Comparison of ENCODE assay signal across 16 cellular contexts in genomic region chr2:73897240-73897583, GRCh38. TPM values are rescaled to one million over a fixed set of nuclear protein-coding genes. Genes with fewer than 3 reads are reported as not detected.
A peak's percentile ranks its signal among the peaks of the same experiment; 100 is the strongest.
DNase-seq lines count a peak whose midpoint lies in the region; ATAC-seq and TF ChIP-seq lines count a peak whose summit lies in the region.
"Had no signal": no experiment of that assay in that cellular context is flagged by ENCODE, and none has a peak within 500 bp of the region (broad histone marks: within the 10 kb centered on the region; RNA-seq: fewer than 3 reads in every experiment).

No MANE protein-coding gene starts in this region.

- no peak for TF ChIP-seq RAD21 in IMR-90 (IDR thresholded peaks at IDR 0.05; ENCODE audit: low read length)

- H3K79me1 ChIP-seq in IMR-90 (ENCODE audit: low read depth in 1 of 2, low read length in 2 of 2): peaks cover 30 to 89% of the 10 kb centered on the region in 2 experiments

- no peak overlapping the region for H2BK15ac ChIP-seq in IMR-90 (ENCODE audit: low read depth, low read length)

- H3K4me3 ChIP-seq in ACC112 (ENCODE audit: low read depth, low read length) (no peak overlapping the region), IMR-90 (ENCODE audit: insufficient read depth, low read depth, low read length) (no peak overlapping the region), neural progenitor cell (no peak overlapping the region)
- H3K4me3 ChIP-seq: gastrocnemius medialis had no signal

- no peaks in the 10 kb centered on the region for H3F3A ChIP-seq in neural progenitor cell (ENCODE audit: low read depth)

- H2AK9ac ChIP-seq in IMR-90 (replicated peaks; ENCODE audit: low read depth, low read length, poor library complexity): peak overlapping the region; percentile 76

- POLR2A ChIA-PET in IMR-90 (lab: Charles Lee; ENCODE audit: unreplicated experiment): interaction anchor here (0.6 kb wide), 1 partner anchor 223 kb away, joined by 4 read pairs; no protein-coding TSS in a partner anchor

- dilution Hi-C loops in IMR-90 (cut with HindIII; ENCODE audit: low sequenced_read_pairs, unreplicated experiment): no loop called here

- H3K36me3 ChIP-seq in ACC112 (ENCODE audit: insufficient read depth, low read length): no peaks in the 10 kb centered on the region
- H3K36me3 ChIP-seq in IMR-90 (ENCODE audit: control insufficient read depth, insufficient read depth, low read length): peaks cover 30% of the 10 kb centered on the region
- H3K36me3 ChIP-seq in neural progenitor cell: no peaks in the 10 kb centered on the region
- H3K36me3 ChIP-seq: gastrocnemius medialis, neutrophil had no signal

- no peak for ATAC-seq in IMR-90 (ENCODE audit: low read depth)
- no peak for ATAC-seq in GM21390 (IDR thresholded peaks at IDR 0.05; ENCODE audit: unreplicated experiment)
- ATAC-seq in HG03571 (IDR thresholded peaks at IDR 0.05; ENCODE audit: unreplicated experiment): no peak
- no peak for ATAC-seq in GM19324 (IDR thresholded peaks at IDR 0.05; ENCODE audit: low FRiP score, unreplicated experiment)
- ATAC-seq: gastrocnemius medialis, Panc1 had no signal

- H3K9me3 Mint-ChIP-seq in chondrocyte (ENCODE audit: low read depth) (no peaks in the 10 kb centered on the region), neural progenitor cell (no peaks in the 10 kb centered on the region)

- H4K5ac ChIP-seq in IMR-90 (ENCODE audit: low read depth, low read length): no peak overlapping the region

- H2BK20ac ChIP-seq in IMR-90 (ENCODE audit: low read depth, low read length): no peak overlapping the region

- peak overlapping the region; percentile 70; the same call in 1 of the 2 replicates for H3K4me2 ChIP-seq in IMR-90 (ENCODE audit: low read depth, low read length)
- peak overlapping the region; percentile 42 for H3K4me2 ChIP-seq in neural progenitor cell

- peak overlapping the region; percentile 46; the same call in 1 of the 2 replicates for H3K14ac ChIP-seq in IMR-90 (replicated peaks; ENCODE audit: low read depth, low read length)

- H3K27ac Mint-ChIP-seq in chondrocyte (ENCODE audit: unreplicated experiment) (peak overlapping the region; percentile 95), neural progenitor cell (no peak overlapping the region)

- H3K9me1 ChIP-seq in IMR-90 (ENCODE audit: insufficient read depth, low read length): peaks cover 41% of the 10 kb centered on the region

- CTCF ChIA-PET in IMR-90 (lab: Yijun Ruan, JAX): interaction anchor here (1.3 kb wide), 1 partner anchor 73 kb away, joined by 4 read pairs; no protein-coding TSS in a partner anchor

- TF ChIP-seq CTCF in IMR-90 (conservative IDR thresholded peaks at IDR 0.05; ENCODE audit: low read depth, low read length) (no peak), chondrocyte (IDR thresholded peaks at IDR 0.05) (no peak), neural progenitor cell (IDR thresholded peaks at IDR 0.05) (no peak)

- H3K27ac ChIP-seq in ACC112 (ENCODE audit: low read depth, low read length): no peak overlapping the region
- H3K27ac ChIP-seq in IMR-90 (ENCODE audit: insufficient read depth, low read length): peak overlapping the region; percentile 12; the same call in 1 of the 2 replicates
- H3K27ac ChIP-seq in neural progenitor cell: no peak overlapping the region
- H3K27ac ChIP-seq: gastrocnemius medialis, neutrophil had no signal

- peak overlapping the region; percentile 34; the same call in 1 of the 2 replicates for H3K23ac ChIP-seq in IMR-90 (ENCODE audit: low read depth, low read length)

- H3K36me3 Mint-ChIP-seq in chondrocyte (ENCODE audit: low read depth) (peaks cover 31% of the 10 kb centered on the region), neural progenitor cell (no peaks in the 10 kb centered on the region)

- no peak for DNase-seq in IMR-90
- no peak for DNase-seq in chondrocyte (ENCODE audit: low spot score)
- peak; percentile 34 for DNase-seq in neural progenitor cell (ENCODE audit: low spot score)
- DNase-seq in GOT3 (lab: John Stamatoyannopoulos, UW): no peak
- DNase-seq: amygdala, DMS79, gastrocnemius medialis, islet precursor cell, T1000 had no signal

- no TSS peak for BruUV-seq in IMR-90 (replicated peaks; lab: Mats Ljungman, UMichigan)

- intact Hi-C loops in IMR-90 (cut with micrococcal nuclease): no loop called here

- H3K9me3 ChIP-seq in IMR-90 (ENCODE audit: control insufficient read depth, insufficient read depth, low read length) (no peaks in the 10 kb centered on the region), neural progenitor cell (ENCODE audit: low read depth) (no peaks in the 10 kb centered on the region)
- H3K9me3 ChIP-seq: gastrocnemius medialis, neutrophil had no signal

- 86% methylated on average over 1 of the region's 4 CpGs; no CpG with 5 or more reads in 1 of the 2 experiments for WGBS in IMR-90 (ENCODE audit: extremely low coverage in 2 of 2, insufficient read length in 1 of 2), 2 experiments

- no peak overlapping the region for H4K8ac ChIP-seq in IMR-90 (ENCODE audit: low read depth in 2 of 2, low read length in 2 of 2)

- H3K4me3 Mint-ChIP-seq in chondrocyte (ENCODE audit: unreplicated experiment) (peak overlapping the region; percentile 93), neural progenitor cell (no peak overlapping the region)

- H3K4me1 ChIP-seq in ACC112 (ENCODE audit: control insufficient read depth, insufficient read depth, low read length, unreplicated experiment) (peaks cover 8% of the 10 kb centered on the region), IMR-90 (ENCODE audit: control insufficient read depth, insufficient read depth, low read length) (peaks cover 24% of the 10 kb centered on the region), neural progenitor cell (peaks cover 12% of the 10 kb centered on the region)
- H3K4me1 ChIP-seq: gastrocnemius medialis had no signal

- H3K27me3 ChIP-seq in ACC112 (ENCODE audit: insufficient read depth, low read length) (no peaks in the 10 kb centered on the region), IMR-90 (ENCODE audit: control insufficient read depth, insufficient read depth, low read length) (no peaks in the 10 kb centered on the region), neural progenitor cell (no peaks in the 10 kb centered on the region)
- H3K27me3 ChIP-seq: gastrocnemius medialis had no signal

- H3K56ac ChIP-seq in IMR-90 (ENCODE audit: extremely low read depth, insufficient read depth, low read length): no peak overlapping the region

- no peak overlapping the region for H3K9ac ChIP-seq in IMR-90 (ENCODE audit: low read depth, low read length)
- no peak overlapping the region for H3K9ac ChIP-seq in neural progenitor cell

- 0 out of 2 replicates have a peak overlapping the region, but pooled peaks have one; percentile 7 for H3K4ac ChIP-seq in IMR-90 (ENCODE audit: low read depth, low read length)

- H3K79me2 ChIP-seq in ACC112 (ENCODE audit: control insufficient read depth, insufficient read depth, low read length, unreplicated experiment): no peaks in the 10 kb centered on the region
- no peaks in the 10 kb centered on the region for H3K79me2 ChIP-seq in neural progenitor cell (ENCODE audit: low read depth)

- no peak overlapping the region for H3K18ac ChIP-seq in IMR-90 (ENCODE audit: low read depth, low read length)

- TF ChIP-seq POLR2A in IMR-90 (IDR thresholded peaks at IDR 0.05; ENCODE audit: low read depth, low read length): no peak

- H4K20me1 ChIP-seq in IMR-90 (ENCODE audit: insufficient read depth, low read length): peaks cover 85% of the 10 kb centered on the region
- H4K20me1 ChIP-seq in neural progenitor cell (ENCODE audit: low read depth): no peaks in the 10 kb centered on the region

- no peak overlapping the region for H4K91ac ChIP-seq in IMR-90 (ENCODE audit: insufficient read depth, low read depth, low read length)

- H2BK5ac ChIP-seq in IMR-90 (ENCODE audit: low read depth, low read length, poor library complexity, severe bottlenecking): no peak overlapping the region

- H2BK120ac ChIP-seq in IMR-90 (ENCODE audit: low read depth, low read length): no peak overlapping the region

- H2AK5ac ChIP-seq in IMR-90 (ENCODE audit: low read depth, low read length): peak overlapping the region; percentile 23; the same call in 1 of the 2 replicates

- peaks cover 90% of the 10 kb centered on the region for H3K4me1 Mint-ChIP-seq in chondrocyte (ENCODE audit: low read depth)
- H3K4me1 Mint-ChIP-seq in neural progenitor cell: peaks cover 4% of the 10 kb centered on the region

- no peaks in the 10 kb centered on the region for H3K27me3 Mint-ChIP-seq in chondrocyte (ENCODE audit: low read depth)
- peaks cover 3% of the 10 kb centered on the region for H3K27me3 Mint-ChIP-seq in neural progenitor cell (ENCODE audit: insufficient read depth, low read depth)

- H2AFZ ChIP-seq in ACC112 (ENCODE audit: low read length, unreplicated experiment): peak overlapping the region; percentile 62
- H2AFZ ChIP-seq in IMR-90 (replicated peaks; ENCODE audit: low read length, poor library complexity): no peak overlapping the region
- H2AFZ ChIP-seq in neural progenitor cell (replicated peaks): peak overlapping the region; percentile 95

- in situ Hi-C loops in IMR-90 (cut with MboI; ENCODE audit: low sequenced_read_pairs): no loop called here

TF ChIP-seq in IMR-90, 13 proteins besides CTCF, POLR2A, EP300 and RAD21:
- TF ChIP-seq MXI1 (IDR thresholded peaks at IDR 0.05; ENCODE audit: borderline replicate concordance, low read depth, low read length) (peak; percentile 46; the same call in 1 of the 2 replicates), BHLHE40 (IDR thresholded peaks at IDR 0.05; ENCODE audit: low read depth, low read length) (no peak)
TF ChIP-seq in IMR-90: peak in this region for 1.

RNA-seq across cellular contexts. Expression of gene ACTG2, which starts 4.4 kb away (rescaled TPM):
- total RNA-seq in IMR-90 (2012; rRNA removed) (349 and 523 TPM in 2 replicates), chondrocyte (173 to 1,480 TPM (median 1,439 TPM) in 3 replicates), neural progenitor cell (ENCODE audit: low replicate concordance) (0.19 and 0.32 TPM in 2 replicates)
- 887 and 899 TPM in 2 replicates for polyA plus RNA-seq in IMR-90 (2012; rRNA removed)
- polyA plus RNA-seq in IMR-90 (2012; cell fraction: cytosol; rRNA removed): 644 and 1,415 TPM in 2 replicates
- 237 and 431 TPM in 2 replicates for polyA plus RNA-seq in IMR-90 (2012; cell fraction: nucleus; rRNA removed; ENCODE audit: low replicate concordance)
- total RNA-seq: NCI-H460 had no signal

RNA-seq across cellular contexts. Expression of gene DGUOK, which starts 29.5 kb away (rescaled TPM):
- 57.2 and 66.3 TPM in 2 replicates for total RNA-seq in IMR-90 (2012; rRNA removed)
- polyA plus RNA-seq in IMR-90 (2012; rRNA removed): 111 and 116 TPM in 2 replicates
- 95.7 and 122 TPM in 2 replicates for polyA plus RNA-seq in IMR-90 (2012; cell fraction: cytosol; rRNA removed)
- polyA plus RNA-seq in IMR-90 (2012; cell fraction: nucleus; rRNA removed; ENCODE audit: low replicate concordance): 37.3 and 50.6 TPM in 2 replicates
- 58.1 to 60.8 TPM (median 58.9 TPM) in 3 replicates for total RNA-seq in chondrocyte
- total RNA-seq in neural progenitor cell (ENCODE audit: low replicate concordance): 79.0 and 85.5 TPM in 2 replicates

Comparison
In these comparisons a context has a peak if more than half of its experiments do, and no peak if none do; other contexts are left out.
1. RNA of gene ACTG2, which starts 4.4 kb away (total RNA-seq): 173 to 1,480 TPM in chondrocyte and 349 to 523 TPM in IMR-90; 0.19 to 0.32 TPM in neural progenitor cell; every median in the first group is over 100 times any median in the second.